Comparison of ENCODE assay signal across 8 cellular contexts in the genomic region with DNA sequence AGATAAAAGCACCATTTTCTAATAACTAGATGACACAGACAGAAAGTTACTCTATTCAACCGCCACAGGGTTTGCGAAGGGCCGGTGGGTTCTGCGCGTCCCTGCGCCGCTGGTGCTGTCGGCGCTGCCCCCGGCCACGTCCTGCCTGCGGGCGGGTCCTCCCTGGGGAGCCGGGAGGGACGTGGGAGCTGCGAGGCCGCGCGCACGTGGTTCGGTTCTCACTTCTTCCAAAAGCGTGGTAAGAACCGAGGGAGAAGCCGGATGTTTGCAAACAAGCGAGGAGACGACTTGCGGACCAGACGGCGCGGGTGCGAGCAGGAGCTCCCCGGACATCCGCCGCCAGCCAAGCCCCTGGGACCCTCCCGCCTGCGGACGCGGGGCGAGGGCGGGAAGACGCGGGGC. TPM values are rescaled to one million over a fixed set of nuclear protein-coding genes. Genes with fewer than 3 reads are reported as not detected.
A peak's percentile ranks its signal among the peaks of the same experiment; 100 is the strongest.
DNase-seq lines count a peak whose midpoint lies in the region; ATAC-seq and TF ChIP-seq lines count a peak whose summit lies in the region.

No MANE protein-coding gene starts in this region.

- WGBS in esophagus, 2 donors = 2 to 3% methylated on average over 39 to 42 of the region's 42 CpGs
- WGBS in prostate gland = 4% methylated on average over 41 of the region's 42 CpGs

- H3K4me1 ChIP-seq in OCI-LY1 (ENCODE audit: insufficient read depth, low read length, severe bottlenecking) = peaks cover 62% of the 10 kb centered on the region
- peaks cover 0 to 9% of the 10 kb centered on the region in 2 donors for H3K4me1 ChIP-seq in esophagus (ENCODE audit: control insufficient read depth in 2 of 2, insufficient read depth in 2 of 2, low read length in 1 of 2)
- H3K4me1 ChIP-seq in prostate gland (replicated peaks) = peaks cover 9% of the 10 kb centered on the region

- CTCF ChIA-PET in RWPE1 (lab: Yijun Ruan, JAX) = interaction anchor here (0.7 to 1.5 kb wide), 2 partner anchors 30 to 120 kb away, joined by 3 to 4 read pairs; no protein-coding TSS in a partner anchor

- no peak overlapping the region for H2AFZ ChIP-seq in OCI-LY1 (ENCODE audit: low read length)

- H3K27ac ChIP-seq in OCI-LY1 (ENCODE audit: low read depth, low read length, poor library complexity, severe bottlenecking) (peak overlapping the region; percentile 96), esophagus (ENCODE audit: low read depth in 2 of 2, low read length in 1 of 2) (no peak overlapping the region), prostate gland (no peak overlapping the region), RWPE1 (no peak overlapping the region)

- POLR2A ChIA-PET in RWPE1 (lab: Yijun Ruan, JAX; ENCODE audit: low non-redundant PET) = no interaction called here

- H3K27me3 ChIP-seq in OCI-LY1 (ENCODE audit: insufficient read depth, low read length) = no peaks in the 10 kb centered on the region
- peaks cover 3 to 7% of the 10 kb centered on the region in 2 donors for H3K27me3 ChIP-seq in esophagus (ENCODE audit: control insufficient read depth in 1 of 2, insufficient read depth in 2 of 2, low read length in 2 of 2)
- peaks cover 23% of the 10 kb centered on the region for H3K27me3 ChIP-seq in prostate gland (replicated peaks; ENCODE audit: insufficient read depth)

- no peaks in the 10 kb centered on the region for H3K9me2 ChIP-seq in OCI-LY1 (ENCODE audit: low read depth, low read length)

- no peaks in the 10 kb centered on the region for H4K20me1 ChIP-seq in OCI-LY1 (ENCODE audit: insufficient read depth, low read length)

- intact Hi-C loops in prostate gland (cut with DNase I) (no loop called here), posterior vena cava (cut with DNase I) (no loop called here)

- peak overlapping the region; percentile 82 for H3K9ac ChIP-seq in OCI-LY1 (ENCODE audit: low read length)

- TF ChIP-seq CTCF in GM12875 (IDR thresholded peaks at IDR 0.05; ENCODE audit: borderline replicate concordance, insufficient read depth, low read depth, low read length) (no peak), OCI-LY1 (IDR thresholded peaks at IDR 0.05; ENCODE audit: low read length) (no peak), prostate gland (IDR thresholded peaks at IDR 0.05) (no peak), RWPE1 (conservative IDR thresholded peaks at IDR 0.05; ENCODE audit: low read depth) (no peak)

- peak overlapping the region; percentile 58 for H3K4me3 ChIP-seq in GM12875 (ENCODE audit: low read depth, low read length)
- H3K4me3 ChIP-seq in OCI-LY1 (ENCODE audit: low read depth, low read length, poor library complexity, severe bottlenecking) = peak overlapping the region; percentile 85
- peak overlapping the region; percentile 46 to 60 for H3K4me3 ChIP-seq in esophagus (ENCODE audit: low read depth in 1 of 2, low read length in 2 of 2)
- peak overlapping the region; percentile 41 to 44 for H3K4me3 ChIP-seq in prostate gland

- no peaks in the 10 kb centered on the region for H3K79me2 ChIP-seq in OCI-LY1 (ENCODE audit: insufficient read depth, low read length)

- peak overlapping the region; percentile 88 for H3K4me2 ChIP-seq in OCI-LY1 (ENCODE audit: low read length)

- TF ChIP-seq POLR2A in prostate gland (IDR thresholded peaks at IDR 0.05) = no peak

- no peak for ATAC-seq in GM21390 (IDR thresholded peaks at IDR 0.05; ENCODE audit: unreplicated experiment)

- DNase-seq in prostate gland (ENCODE audit: low spot score) (no peak), posterior vena cava (ENCODE audit: low spot score) (no peak), RWPE1 (ENCODE audit: low spot score) (no peak), occipital lobe (lab: John Stamatoyannopoulos, UW) (no peak)

- H3F3A ChIP-seq in OCI-LY1 (ENCODE audit: insufficient read depth, low read length) = no peaks in the 10 kb centered on the region

- H3K36me3 ChIP-seq in OCI-LY1 (ENCODE audit: insufficient read depth, low read length) (peaks cover 20% of the 10 kb centered on the region; the same call in 1 of the 2 replicates), esophagus (ENCODE audit: control insufficient read depth in 2 of 2, insufficient read depth in 2 of 2, low read length in 1 of 2) (no peaks in the 10 kb centered on the region), prostate gland (no peaks in the 10 kb centered on the region)

- H3K9me3 ChIP-seq in OCI-LY1 (ENCODE audit: low read length) (no peaks in the 10 kb centered on the region), esophagus (ENCODE audit: control insufficient read depth in 2 of 2, insufficient read depth in 1 of 2, low read depth in 1 of 2, low read length in 1 of 2) (peaks cover 0 to 2% of the 10 kb centered on the region in 2 donors), prostate gland (no peaks in the 10 kb centered on the region)

RNA-seq across cellular contexts. Expression of gene BTNL9, which starts 12.5 kb away (rescaled TPM):
- polyA plus RNA-seq in esophagus = 10 to 100 TPM in 1 of 2 donors, 1 to 10 TPM in 1; 4.8 to 18.5 TPM
- 10 to 100 TPM; 11.7 to 13.0 TPM for total RNA-seq in prostate gland
- total RNA-seq in posterior vena cava = 10 to 100 TPM; 13.4 to 22.6 TPM
- 0.78 TPM for total RNA-seq in occipital lobe
